24 cellular contexts compared by ENCODE assay signal in genomic region chr2:147568109-147568508, GRCh38.
"Had no signal": no experiment of that assay in that cellular context is flagged by ENCODE, and none has a peak within 500 bp of the region (broad histone marks: within the 10 kb centered on the region; RNA-seq: fewer than 3 reads in every experiment).

No MANE protein-coding gene starts in this region.

- H3K27ac Mint-ChIP-seq: mesothelial cell of epicardium had no signal

- ATAC-seq: gastrocnemius medialis, heart right ventricle, left cardiac atrium, left lung, left ventricle myocardium superior, lower lobe of right lung, mucosa of descending colon had no signal

- H3K36me3 ChIP-seq: esophagus muscularis mucosa, gastrocnemius medialis, heart right ventricle, left lung, lower lobe of right lung had no signal

- H3K4me1 Mint-ChIP-seq: mesothelial cell of epicardium had no signal

- H3K4me1 ChIP-seq: esophagus muscularis mucosa, gastrocnemius medialis, heart right ventricle, left lung, lower lobe of right lung had no signal

- H3K27ac ChIP-seq: coronary artery, dorsolateral prefrontal cortex, esophagus muscularis mucosa, gastrocnemius medialis, heart right ventricle, left lung, lower lobe of right lung had no signal

- H3K27me3 ChIP-seq: dorsolateral prefrontal cortex, esophagus muscularis mucosa, gastrocnemius medialis, heart right ventricle, left lung had no signal

- H3K9me3 ChIP-seq: gastrocnemius medialis, left lung, lower lobe of right lung, mucosa of descending colon had no signal

- H3K4me3 Mint-ChIP-seq: mesothelial cell of epicardium had no signal

- FAIRE-seq: colon, endothelial cell of umbilical vein, islet of Langerhans, keratinocyte had no signal

- H3K4me3 ChIP-seq: coronary artery, dorsolateral prefrontal cortex, esophagus muscularis mucosa, gastrocnemius medialis, heart right ventricle, left lung, lower lobe of right lung, mucosa of descending colon had no signal

- H3K36me3 Mint-ChIP-seq: mesothelial cell of epicardium had no signal

- DNase-seq: dermis blood vessel endothelial cell; dorsolateral prefrontal cortex; effector CD4-positive, alpha-beta T cell; effector memory CD4-positive, alpha-beta T cell; foreskin fibroblast; foreskin melanocyte; gastrocnemius medialis; glutamatergic neuron; head of caudate nucleus; heart right ventricle; hippocampal formation; left cardiac atrium; left lung; left ventricle myocardium superior; lower lobe of right lung; mesenchymal stem cell; mucosa of descending colon had no signal
